In genomic region chr6:33197431-33198048, GRCh38 we compare ENCODE assay signal across 8 cellular contexts. TPM values are rescaled to one million over a fixed set of nuclear protein-coding genes. Genes with fewer than 3 reads are reported as not detected.
A peak's percentile ranks its signal among the peaks of the same experiment; 100 is the strongest.
DNase-seq lines count a peak whose midpoint lies in the region; ATAC-seq, FAIRE-seq and TF ChIP-seq lines count a peak whose summit lies in the region.

No MANE protein-coding gene starts in this region.

- peak; percentile 65 for ATAC-seq in omental fat pad (ENCODE audit: low FRiP score)
- no peak for ATAC-seq in HG03432 (IDR thresholded peaks at IDR 0.05; ENCODE audit: unreplicated experiment)

- DNase-seq in AG08396 (ENCODE audit: low spot score) = peak; percentile 84
- DNase-seq in NCI-H1930 (lab: John Stamatoyannopoulos, UW) = peak; percentile 20 to 45
- peak; percentile 74 for DNase-seq in fibroblast of the aortic adventitia (ENCODE audit: low read depth)
- no peak for DNase-seq in omental fat pad (ENCODE audit: low spot score)
- DNase-seq in middle frontal gyrus (ENCODE audit: extremely low spot score, low spot score) = no peak

- TF ChIP-seq CTCF in WI38 (IDR thresholded peaks at IDR 0.05; ENCODE audit: low read depth, low read length) = peak; percentile 55
- TF ChIP-seq CTCF in fibroblast of the aortic adventitia (IDR thresholded peaks at IDR 0.05; ENCODE audit: insufficient read depth, low read length) = peak; percentile 82
- TF ChIP-seq CTCF in omental fat pad (IDR thresholded peaks at IDR 0.05) = no peak

- peak; percentile 84 for FAIRE-seq in G401.6 (lab: Jason Lieb, UNC)

- no peak overlapping the region for H3K4me3 ChIP-seq in WI38 (ENCODE audit: low read depth, low read length)
- peak overlapping the region; percentile 15 for H3K4me3 ChIP-seq in fibroblast of the aortic adventitia (ENCODE audit: low read depth, low read length)

RNA-seq across cellular contexts. Expression of gene RXRB, which starts 2.9 kb away (rescaled TPM):
- total RNA-seq in fibroblast of the aortic adventitia (ENCODE audit: low replicate concordance) = 11.1 and 22.6 TPM in 2 replicates
- 10 to 100 TPM; 19.9 to 35.9 (median 22.7) TPM for total RNA-seq in omental fat pad

RNA-seq across cellular contexts. Expression of gene SLC39A7, which starts 3.1 kb away (rescaled TPM):
- total RNA-seq in fibroblast of the aortic adventitia (ENCODE audit: low replicate concordance) = 71.3 and 121 TPM in 2 replicates
- total RNA-seq in omental fat pad = 10 to 100 TPM; 57.5 to 82.8 (median 70.1) TPM

RNA-seq across cellular contexts. Expression of gene COL11A2, which starts 5.3 kb away (rescaled TPM):
- 0.09 and 0.74 TPM in 2 replicates for total RNA-seq in fibroblast of the aortic adventitia (ENCODE audit: low replicate concordance)
- 1 to 10 TPM in 1 of 4 donors, under 1 TPM in 3; 0.13 to 1.3 (median 0.53) TPM for total RNA-seq in omental fat pad

RNA-seq across cellular contexts. Expression of gene HSD17B8, which starts 6.9 kb away (rescaled TPM):
- total RNA-seq in fibroblast of the aortic adventitia (ENCODE audit: low replicate concordance) (2.6 and 4.2 TPM in 2 replicates), omental fat pad (10 to 100 TPM in 2 of 4 donors, 1 to 10 TPM in 2; 6.9 to 13.6 (median 11.0) TPM)

RNA-seq across cellular contexts. Expression of gene RING1, which starts 10.8 kb away (rescaled TPM):
- total RNA-seq in fibroblast of the aortic adventitia (ENCODE audit: low replicate concordance) (28.9 and 46.9 TPM in 2 replicates), omental fat pad (10 to 100 TPM; 13.1 to 20.1 (median 15.7) TPM)

Comparison
In these comparisons a context has a peak if more than half of its experiments do, and no peak if none do; other contexts are left out.
1. DNase-seq: peak in AG08396 (single experiment), NCI-H1930 (2 of 2) and fibroblast of the aortic adventitia (single experiment); none in omental fat pad (single experiment) and middle frontal gyrus (single experiment).
2. CTCF ChIP-seq: peak in WI38 (single experiment) and fibroblast of the aortic adventitia (single experiment); none in omental fat pad (0 of 3).